ENCODE assay signal across 8 cellular contexts in genomic region chr1:222095606-222096475, GRCh38.
DNase-seq lines count a peak whose midpoint lies in the region; ATAC-seq and TF ChIP-seq lines count a peak whose summit lies in the region.

No MANE protein-coding gene starts in this region.

- no peaks in the 10 kb centered on the region for H3K4me1 Mint-ChIP-seq in activated CD4-positive, alpha-beta T cell treated with anti-CD3 and anti-CD28 coated beads for 36 hours
- no peaks in the 10 kb centered on the region for H3K4me1 Mint-ChIP-seq in nephron

- no peaks in the 10 kb centered on the region for H3K27me3 Mint-ChIP-seq in activated CD4-positive, alpha-beta T cell treated with anti-CD3 and anti-CD28 coated beads for 36 hours
- peaks cover 5% of the 10 kb centered on the region for H3K27me3 Mint-ChIP-seq in nephron (ENCODE audit: low read depth)

- no peak overlapping the region for H3K27ac Mint-ChIP-seq in activated CD4-positive, alpha-beta T cell treated with anti-CD3 and anti-CD28 coated beads for 36 hours
- H3K27ac Mint-ChIP-seq in nephron, result no peak overlapping the region

- TF ChIP-seq CTCF in nephron (IDR thresholded peaks at IDR 0.05; ENCODE audit: unreplicated experiment in 3 of 3), result peak; percentile 48 to 58 (median 49)
- TF ChIP-seq CTCF in transverse colon (IDR thresholded peaks at IDR 0.05), result peak; percentile 59 to 86 (median 70)

- POLR2A ChIA-PET in activated CD4-positive, alpha-beta T cell treated with anti-CD3 and anti-CD28 coated beads for 36 hours (lab: Charles Lee), result no interaction called here

- H3K27me3 ChIP-seq in transverse colon, result no peaks in the 10 kb centered on the region

- no peaks in the 10 kb centered on the region for H3K36me3 Mint-ChIP-seq in activated CD4-positive, alpha-beta T cell treated with anti-CD3 and anti-CD28 coated beads for 36 hours (ENCODE audit: low read depth)
- no peaks in the 10 kb centered on the region for H3K36me3 Mint-ChIP-seq in nephron (ENCODE audit: low read depth)

- intact Hi-C loops in activated CD4-positive, alpha-beta T cell treated with anti-CD3 and anti-CD28 coated beads for 36 hours (cut with DNase I, micrococcal nuclease), result loop anchor here (1.0 to 10.0 kb wide), 2 partner anchors 359 to 539 kb away; no protein-coding TSS in a partner anchor
- intact Hi-C loops in transverse colon (cut with DNase I; ENCODE audit: low total_unique reads), result no loop called here

- H3K27ac ChIP-seq in transverse colon, result no peak overlapping the region

- TF ChIP-seq POLR2A in transverse colon (IDR thresholded peaks at IDR 0.05), result no peak

- in situ Hi-C loops in transverse colon (cut with MboI; ENCODE audit: low pct_ligation_motif_present in 1 of 4, low pct_unique_long_range_greater_than_20kb in 1 of 4, low sequenced_read_pairs in 3 of 4), result no loop called here

- H3K4me3 Mint-ChIP-seq in activated CD4-positive, alpha-beta T cell treated with anti-CD3 and anti-CD28 coated beads for 36 hours, result no peak overlapping the region
- H3K4me3 Mint-ChIP-seq in nephron, result no peak overlapping the region

- DNase-seq in EL, result peak; percentile 20
- DNase-seq in Kasumi-1 (lab: John Stamatoyannopoulos, UW), result peak; percentile 62 to 66
- DNase-seq in activated CD4-positive, alpha-beta T cell treated with anti-CD3 and anti-CD28 coated beads for 36 hours, result peak; percentile 75
- peak; percentile 40 for DNase-seq in effector CD4-positive, alpha-beta T cell
- peak; percentile 35 for DNase-seq in transverse colon
- no peak for DNase-seq in GOT3 (lab: John Stamatoyannopoulos, UW)

- ATAC-seq in GM21619 (IDR thresholded peaks at IDR 0.05; ENCODE audit: unreplicated experiment), result peak; percentile 82
- peak; percentile 78 for ATAC-seq in activated CD4-positive, alpha-beta T cell treated with anti-CD3 and anti-CD28 coated beads for 36 hours

- no peaks in the 10 kb centered on the region for H3K4me1 ChIP-seq in transverse colon

- no peaks in the 10 kb centered on the region for H3K9me3 ChIP-seq in transverse colon

- TF ChIP-seq EP300 in transverse colon (IDR thresholded peaks at IDR 0.05; ENCODE audit: low read depth), result no peak

- CTCF ChIA-PET in activated CD4-positive, alpha-beta T cell treated with anti-CD3 and anti-CD28 coated beads for 36 hours (lab: Charles Lee), result interaction anchor here (0.6 to 3.2 kb wide), 13 partner anchors 11 to 1722 kb away, joined by 3 to 19 read pairs (median 3); no protein-coding TSS in a partner anchor

- H3K36me3 ChIP-seq in transverse colon, result no peaks in the 10 kb centered on the region

- 55% methylated on average over 11 of the region's 11 CpGs for WGBS in transverse colon (ENCODE audit: low coverage in 1 of 2), 2 donors

- no peaks in the 10 kb centered on the region for H3K9me3 Mint-ChIP-seq in activated CD4-positive, alpha-beta T cell treated with anti-CD3 and anti-CD28 coated beads for 36 hours (ENCODE audit: low read depth)
- no peaks in the 10 kb centered on the region for H3K9me3 Mint-ChIP-seq in nephron

- H3K4me3 ChIP-seq in transverse colon, result no peak overlapping the region
